Comparison of ENCODE assay signal across 8 cellular contexts in genomic region chr3:66115858-66116654, GRCh38.
A peak's percentile ranks its signal among the peaks of the same experiment; 100 is the strongest.
DNase-seq lines count a peak whose midpoint lies in the region; ATAC-seq and TF ChIP-seq lines count a peak whose summit lies in the region.

No MANE protein-coding gene starts in this region.

- H4K8ac ChIP-seq in neuronal stem cell (ENCODE audit: low read depth, low read length) = no peak overlapping the region

- H2AK5ac ChIP-seq in neuronal stem cell (ENCODE audit: low read depth, low read length) = no peak overlapping the region

- no peak overlapping the region for H3K4ac ChIP-seq in neuronal stem cell (ENCODE audit: low read length)

- no peaks in the 10 kb centered on the region for H3K9me3 ChIP-seq in SJSA1 (replicated peaks)
- H3K9me3 ChIP-seq in neuronal stem cell (replicated peaks in 1 of 2; ENCODE audit: control insufficient read depth in 2 of 2, insufficient read depth in 1 of 2, low read depth in 1 of 2, low read length in 2 of 2) = no peaks in the 10 kb centered on the region
- no peaks in the 10 kb centered on the region for H3K9me3 ChIP-seq in colonic mucosa

- H2BK5ac ChIP-seq in neuronal stem cell (ENCODE audit: low read length) = no peak overlapping the region

- no peaks in the 10 kb centered on the region for H3K4me1 Mint-ChIP-seq in stimulated activated naive B cell treated with anti-CD40 and anti-IgM and Interleukin-4, amounts not matched to agents 10 μg/mL and 1 μg/mL and 100 μg/mL, for 72 hours
- H3K4me1 Mint-ChIP-seq in activated CD4-positive, alpha-beta T cell treated with anti-CD3 and anti-CD28 coated beads, Interleukin-2, amount 10 ng/mL, durations not matched to agents 24 days and 14 days = no peaks in the 10 kb centered on the region

- ATAC-seq in stimulated activated naive B cell treated with anti-CD40 and anti-IgM and Interleukin-4, amounts not matched to agents 10 μg/mL and 1 μg/mL and 100 μg/mL, for 72 hours (replicated peaks) = no peak

- no peak for TF ChIP-seq CTCF in BJ (IDR thresholded peaks at IDR 0.05; ENCODE audit: insufficient read depth, low read depth, low read length)
- no peak for TF ChIP-seq CTCF in colonic mucosa (IDR thresholded peaks at IDR 0.05)

- no peak overlapping the region for H4K91ac ChIP-seq in neuronal stem cell (ENCODE audit: low read depth, low read length, poor library complexity)

- H2BK12ac ChIP-seq in neuronal stem cell (ENCODE audit: low read length) = no peak overlapping the region

- no peak overlapping the region for H3K4me3 ChIP-seq in BJ (ENCODE audit: low read depth, low read length)
- H3K4me3 ChIP-seq in SJSA1 = no peak overlapping the region
- H3K4me3 ChIP-seq in neuronal stem cell (ENCODE audit: low read length in 2 of 2) = no peak overlapping the region
- H3K4me3 ChIP-seq in colonic mucosa = no peak overlapping the region

- no peak overlapping the region for H3K14ac ChIP-seq in neuronal stem cell (ENCODE audit: low read length)

- intact Hi-C loops in activated CD4-positive, alpha-beta T cell treated with anti-CD3 and anti-CD28 coated beads, Interleukin-2, amount 10 ng/mL, durations not matched to agents 24 days and 14 days (cut with micrococcal nuclease) = no loop called here
- intact Hi-C loops in colonic mucosa (cut with DNase I) = no loop called here

- H2AFZ ChIP-seq in neuronal stem cell (ENCODE audit: low read length) = peak overlapping the region; percentile 81

- H3K27ac ChIP-seq in SJSA1 = peak overlapping the region; percentile 92
- H3K27ac ChIP-seq in neuronal stem cell (replicated peaks; ENCODE audit: low read length) = no peak overlapping the region
- H3K27ac ChIP-seq in colonic mucosa = no peak overlapping the region

- no peaks in the 10 kb centered on the region for H3K79me1 ChIP-seq in neuronal stem cell (ENCODE audit: low read depth, low read length)

- no peak overlapping the region for H3K4me2 ChIP-seq in neuronal stem cell (ENCODE audit: insufficient read depth, low read length, poor library complexity, severe bottlenecking)

- H3K36me3 ChIP-seq in BJ (ENCODE audit: control insufficient read depth, insufficient read depth, low read length) (no peaks in the 10 kb centered on the region), SJSA1 (no peaks in the 10 kb centered on the region), neuronal stem cell (replicated peaks in 1 of 2; ENCODE audit: control insufficient read depth in 2 of 2, insufficient read depth in 2 of 2, low read length in 2 of 2) (no peaks in the 10 kb centered on the region), colonic mucosa (no peaks in the 10 kb centered on the region)

- H3K9ac ChIP-seq in neuronal stem cell (ENCODE audit: low read depth, low read length, poor library complexity) = no peak overlapping the region
- H3K9ac ChIP-seq in colonic mucosa (ENCODE audit: low read depth in 2 of 2, low read length in 2 of 2) = no peak overlapping the region

- H3K9me3 Mint-ChIP-seq in stimulated activated naive B cell treated with anti-CD40 and anti-IgM and Interleukin-4, amounts not matched to agents 10 μg/mL and 1 μg/mL and 100 μg/mL, for 72 hours = no peaks in the 10 kb centered on the region
- H3K9me3 Mint-ChIP-seq in activated CD4-positive, alpha-beta T cell treated with anti-CD3 and anti-CD28 coated beads, Interleukin-2, amount 10 ng/mL, durations not matched to agents 24 days and 14 days = no peaks in the 10 kb centered on the region

- DNase-seq in BJ (ENCODE audit: low read depth) (peak; percentile 89), SJSA1 (ENCODE audit: low read depth in 1 of 2, low spot score in 2 of 2) (peak; percentile 89 to 90), fibroblast of the conjunctiva (ENCODE audit: low read depth) (peak; percentile 69), neuronal stem cell (ENCODE audit: low spot score) (peak; percentile 14), colonic mucosa (no peak)
- DNase-seq in stimulated activated naive B cell treated with anti-CD40 and anti-IgM and Interleukin-4, amounts not matched to agents 10 μg/mL and 1 μg/mL and 100 μg/mL, for 72 hours = no peak
- no peak for DNase-seq in activated CD4-positive, alpha-beta T cell treated with anti-CD3 and anti-CD28 coated beads, Interleukin-2, amount 10 ng/mL, durations not matched to agents 24 days and 14 days
- DNase-seq in activated CD4-positive, alpha-beta T cell treated with anti-CD3 and anti-CD28 coated beads, Interleukin-2, amount 50 U/mL, for 4 hours = no peak

- no peak overlapping the region for H3K18ac ChIP-seq in neuronal stem cell (ENCODE audit: low read length)

- no peak overlapping the region for H2BK120ac ChIP-seq in neuronal stem cell (ENCODE audit: low read depth, low read length)

- H3K27ac Mint-ChIP-seq in stimulated activated naive B cell treated with anti-CD40 and anti-IgM and Interleukin-4, amounts not matched to agents 10 μg/mL and 1 μg/mL and 100 μg/mL, for 72 hours = no peak overlapping the region
- no peak overlapping the region for H3K27ac Mint-ChIP-seq in activated CD4-positive, alpha-beta T cell treated with anti-CD3 and anti-CD28 coated beads, Interleukin-2, amount 10 ng/mL, durations not matched to agents 24 days and 14 days

- peaks cover 30% of the 10 kb centered on the region for H3K4me1 ChIP-seq in SJSA1 (replicated peaks)
- H3K4me1 ChIP-seq in neuronal stem cell (ENCODE audit: control insufficient read depth in 2 of 2, insufficient read depth in 1 of 2, low read depth in 1 of 2, low read length in 2 of 2) = peaks cover 2 to 8% of the 10 kb centered on the region in 2 donors
- H3K4me1 ChIP-seq in colonic mucosa = no peaks in the 10 kb centered on the region

- POLR2A ChIA-PET in BJ (lab: Charles Lee) = no interaction called here

- H3K23ac ChIP-seq in neuronal stem cell (ENCODE audit: low read depth, low read length, poor library complexity) = no peak overlapping the region

- H3K27me3 ChIP-seq in BJ (ENCODE audit: control insufficient read depth, insufficient read depth, low read length) = no peaks in the 10 kb centered on the region
- H3K27me3 ChIP-seq in SJSA1 (replicated peaks) = no peaks in the 10 kb centered on the region
- no peaks in the 10 kb centered on the region for H3K27me3 ChIP-seq in neuronal stem cell (ENCODE audit: control insufficient read depth in 3 of 3, insufficient read depth in 3 of 3, low read depth in 1 of 3, low read length in 3 of 3)
- H3K27me3 ChIP-seq in colonic mucosa = no peaks in the 10 kb centered on the region

- H3K4me3 Mint-ChIP-seq in stimulated activated naive B cell treated with anti-CD40 and anti-IgM and Interleukin-4, amounts not matched to agents 10 μg/mL and 1 μg/mL and 100 μg/mL, for 72 hours = no peak overlapping the region
- no peak overlapping the region for H3K4me3 Mint-ChIP-seq in activated CD4-positive, alpha-beta T cell treated with anti-CD3 and anti-CD28 coated beads, Interleukin-2, amount 10 ng/mL, durations not matched to agents 24 days and 14 days

- CTCF ChIA-PET in BJ (lab: Yijun Ruan, JAX) = interaction anchor here (0.8 to 0.9 kb wide), 2 partner anchors 11 to 78 kb away, joined by 3 to 4 read pairs; partner anchors contain the start of gene MAGI1

- no peaks in the 10 kb centered on the region for H3K36me3 Mint-ChIP-seq in stimulated activated naive B cell treated with anti-CD40 and anti-IgM and Interleukin-4, amounts not matched to agents 10 μg/mL and 1 μg/mL and 100 μg/mL, for 72 hours
- no peaks in the 10 kb centered on the region for H3K36me3 Mint-ChIP-seq in activated CD4-positive, alpha-beta T cell treated with anti-CD3 and anti-CD28 coated beads, Interleukin-2, amount 10 ng/mL, durations not matched to agents 24 days and 14 days (ENCODE audit: low read depth)

- peaks cover 0 to 6% of the 10 kb centered on the region in 2 donors for H3K27me3 Mint-ChIP-seq in stimulated activated naive B cell treated with anti-CD40 and anti-IgM and Interleukin-4, amounts not matched to agents 10 μg/mL and 1 μg/mL and 100 μg/mL, for 72 hours
- no peaks in the 10 kb centered on the region for H3K27me3 Mint-ChIP-seq in activated CD4-positive, alpha-beta T cell treated with anti-CD3 and anti-CD28 coated beads, Interleukin-2, amount 10 ng/mL, durations not matched to agents 24 days and 14 days

- WGBS in neuronal stem cell (ENCODE audit: extremely low coverage in 2 of 2, insufficient read length in 2 of 2, insufficient replicate concordance in 1 of 2), 2 donors = no CpG with 5 or more reads among the region's 6 CpGs

- no peak overlapping the region for H2BK15ac ChIP-seq in neuronal stem cell (ENCODE audit: low read length)

Comparison
In these comparisons a context has a peak if more than half of its experiments do, and no peak if none do; other contexts are left out.
1. DNase-seq: peak in BJ (single experiment), SJSA1 (2 of 2), fibroblast of the conjunctiva (single experiment) and neuronal stem cell (single experiment); none in stimulated activated naive B cell treated with anti-CD40 and anti-IgM and Interleukin-4, amounts not matched to agents 10 μg/mL and 1 μg/mL and 100 μg/mL, for 72 hours (single experiment), activated CD4-positive, alpha-beta T cell treated with anti-CD3 and anti-CD28 coated beads, Interleukin-2, amount 10 ng/mL, durations not matched to agents 24 days and 14 days (single experiment), colonic mucosa (single experiment) and activated CD4-positive, alpha-beta T cell treated with anti-CD3 and anti-CD28 coated beads, Interleukin-2, amount 50 U/mL, for 4 hours (0 of 2).